Comparison of ENCODE assay signal across 8 cellular contexts in the genomic region with DNA sequence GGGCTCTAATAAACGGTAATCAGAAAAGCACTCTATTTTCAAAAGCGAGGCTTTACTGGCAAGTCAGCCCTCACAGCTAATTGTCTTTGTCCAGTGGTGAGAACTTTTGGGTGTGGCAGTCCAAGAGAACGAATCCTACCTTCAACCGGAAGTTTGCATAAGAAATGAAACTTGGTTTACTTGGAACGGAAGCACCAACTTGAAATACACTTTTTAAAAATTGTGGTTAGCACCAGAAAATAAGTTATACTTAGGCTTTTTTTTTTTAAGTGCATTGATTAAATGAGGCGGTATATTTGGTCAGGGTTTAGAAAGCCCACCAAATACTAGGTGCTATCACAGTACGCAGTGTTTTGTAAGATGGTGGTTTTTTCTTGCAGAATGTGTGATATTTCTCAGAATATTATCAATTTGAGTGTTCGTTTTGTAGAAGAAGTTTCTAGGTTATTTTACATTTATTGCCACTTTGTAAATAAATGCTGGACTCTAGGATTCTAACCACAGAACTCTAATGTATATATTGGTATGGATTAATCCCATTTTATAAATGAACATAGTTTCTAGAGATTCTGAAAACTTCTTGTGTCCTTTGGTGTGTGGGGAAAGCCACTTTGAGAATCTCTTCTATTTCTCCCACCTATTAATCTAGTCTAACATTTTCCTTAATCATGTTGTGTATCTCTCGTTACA. TPM values are rescaled to one million over a fixed set of nuclear protein-coding genes. Genes with fewer than 3 reads are reported as not detected.
DNase-seq lines count a peak whose midpoint lies in the region; ATAC-seq lines count a peak whose summit lies in the region.

No MANE protein-coding gene starts in this region.

- no peaks in the 10 kb centered on the region for H3K9me3 Mint-ChIP-seq in activated naive CD4-positive, alpha-beta T cell treated with anti-CD3 and anti-CD28 coated beads, Interleukin-2, amount 50 U/mL, for 72 hours
- no peaks in the 10 kb centered on the region for H3K9me3 Mint-ChIP-seq in stimulated activated naive CD8-positive, alpha-beta T cell treated with anti-CD3 and anti-CD28 coated beads, Interleukin-15, amount 100 ng/mL, for 72 hours

- H3K4me1 Mint-ChIP-seq in stimulated activated naive CD8-positive, alpha-beta T cell treated with anti-CD3 and anti-CD28 coated beads, Interleukin-15, amount 100 ng/mL, for 72 hours: peaks cover 52% of the 10 kb centered on the region

- peaks cover 19% of the 10 kb centered on the region for H3K36me3 ChIP-seq in iPS-18a (ENCODE audit: control insufficient read depth, low read depth, low read length)

- peak overlapping the region; percentile 85 to 87 for H3K4me3 Mint-ChIP-seq in stimulated activated naive CD8-positive, alpha-beta T cell treated with anti-CD3 and anti-CD28 coated beads, Interleukin-15, amount 100 ng/mL, for 72 hours

- peak overlapping the region; percentile 99 for H3K9ac ChIP-seq in iPS-18a (ENCODE audit: low read length)

- no peaks in the 10 kb centered on the region for H3K27me3 Mint-ChIP-seq in stimulated activated naive CD8-positive, alpha-beta T cell treated with anti-CD3 and anti-CD28 coated beads, Interleukin-15, amount 100 ng/mL, for 72 hours

- peak overlapping the region; percentile 95 to 98 for H3K27ac Mint-ChIP-seq in activated naive CD4-positive, alpha-beta T cell treated with anti-CD3 and anti-CD28 coated beads, Interleukin-2, amount 50 U/mL, for 72 hours
- peak overlapping the region; percentile 66 to 99 for H3K27ac Mint-ChIP-seq in stimulated activated naive CD8-positive, alpha-beta T cell treated with anti-CD3 and anti-CD28 coated beads, Interleukin-15, amount 100 ng/mL, for 72 hours

- H3K4me1 ChIP-seq in iPS-18a (ENCODE audit: control insufficient read depth, low read depth, low read length): peaks cover 19% of the 10 kb centered on the region

- ATAC-seq in activated naive CD4-positive, alpha-beta T cell treated with anti-CD3 and anti-CD28 coated beads, Interleukin-2, amount 50 U/mL, for 72 hours: no peak
- no peak for ATAC-seq in stimulated activated naive CD8-positive, alpha-beta T cell treated with anti-CD3 and anti-CD28 coated beads, Interleukin-15, amount 100 ng/mL, for 72 hours

- no peak overlapping the region for H3K27ac ChIP-seq in iPS-18a (ENCODE audit: low read length)

- H3K9me3 ChIP-seq in iPS-18a (ENCODE audit: control insufficient read depth, low read depth, low read length): no peaks in the 10 kb centered on the region

- DNase-seq in DMS 273 (lab: John Stamatoyannopoulos, UW; ENCODE audit: unreplicated experiment): peak; percentile 6
- no peak for DNase-seq in DMS 273 treated with DMSO at 0.1 percent for 48 hours (lab: John Stamatoyannopoulos, UW)
- DNase-seq in M059J (ENCODE audit: low read depth): peak; percentile 68
- no peak for DNase-seq in activated naive CD4-positive, alpha-beta T cell treated with anti-CD3 and anti-CD28 coated beads, Interleukin-2, amount 50 U/mL, for 72 hours (ENCODE audit: low spot score in 2 of 2)
- peak in 1 of 2 donors; percentile 25 for DNase-seq in stimulated activated naive CD8-positive, alpha-beta T cell treated with anti-CD3 and anti-CD28 coated beads, Interleukin-15, amount 100 ng/mL, for 72 hours
- DNase-seq in effector CD4-positive, alpha-beta T cell: no peak
- no peak for DNase-seq in SHP77 (lab: John Stamatoyannopoulos, UW)

- H3K27me3 ChIP-seq in iPS-18a (ENCODE audit: control insufficient read depth, insufficient read depth, low read length): peaks cover 4% of the 10 kb centered on the region

- H3K4me3 ChIP-seq in iPS-18a (ENCODE audit: low read length): peak overlapping the region; percentile 90

- peaks cover 39 to 54% of the 10 kb centered on the region in 2 donors for H3K36me3 Mint-ChIP-seq in activated naive CD4-positive, alpha-beta T cell treated with anti-CD3 and anti-CD28 coated beads, Interleukin-2, amount 50 U/mL, for 72 hours

RNA-seq across cellular contexts. Expression of a gene that starts 1.2 kb away (rescaled TPM):
- 810 and 944 TPM in 2 replicates for total RNA-seq in M059J (2014; rRNA removed; shearing (Covaris generic))
- 100 to 1,000 TPM; 485 to 498 TPM for total RNA-seq in activated naive CD4-positive, alpha-beta T cell treated with anti-CD3 and anti-CD28 coated beads, Interleukin-2, amount 50 U/mL, for 72 hours

RNA-seq across cellular contexts. Expression of a gene that starts 13.1 kb away (rescaled TPM):
- total RNA-seq in M059J (2014; rRNA removed; shearing (Covaris generic)): 528 and 607 TPM in 2 replicates
- total RNA-seq in activated naive CD4-positive, alpha-beta T cell treated with anti-CD3 and anti-CD28 coated beads, Interleukin-2, amount 50 U/mL, for 72 hours: 100 to 1,000 TPM; 294 to 358 TPM

RNA-seq across cellular contexts. Expression of a gene that starts 29.0 kb away (rescaled TPM):
- total RNA-seq in M059J (2014; rRNA removed; shearing (Covaris generic)): 0.10 TPM in 1 of 2 replicates, not detected in the other
- 1 to 10 TPM; 1.8 to 1.9 TPM for total RNA-seq in activated naive CD4-positive, alpha-beta T cell treated with anti-CD3 and anti-CD28 coated beads, Interleukin-2, amount 50 U/mL, for 72 hours

Comparison
In these comparisons a context has a peak if more than half of its experiments do, and no peak if none do; other contexts are left out.
1. DNase-seq: peak in DMS 273 (single experiment) and M059J (single experiment); none in DMS 273 treated with DMSO at 0.1 percent for 48 hours (single experiment), activated naive CD4-positive, alpha-beta T cell treated with anti-CD3 and anti-CD28 coated beads, Interleukin-2, amount 50 U/mL, for 72 hours (0 of 2), effector CD4-positive, alpha-beta T cell (single experiment) and SHP77 (0 of 2).